Comparison of ENCODE assay signal across 26 cellular contexts in genomic region chr18:33375829-33376228, GRCh38.
A peak's percentile ranks its signal among the peaks of the same experiment; 100 is the strongest.
DNase-seq lines count a peak whose midpoint lies in the region; ATAC-seq and TF ChIP-seq lines count a peak whose summit lies in the region.
"Had no signal": no experiment of that assay in that cellular context is flagged by ENCODE, and none has a peak within 500 bp of the region (broad histone marks: within the 10 kb centered on the region; RNA-seq: fewer than 3 reads in every experiment).

No MANE protein-coding gene starts in this region.

- ATAC-seq in GM19351 (IDR thresholded peaks at IDR 0.05; ENCODE audit: unreplicated experiment) (no peak), HG03175 (IDR thresholded peaks at IDR 0.05; ENCODE audit: unreplicated experiment) (no peak)
- ATAC-seq: A549, GM23338 had no signal

- peaks cover 7% of the 10 kb centered on the region for H3K4me1 ChIP-seq in HEK293 (ENCODE audit: control insufficient read depth, insufficient read depth, low read length)
- H3K4me1 ChIP-seq: A549; BLaER1 treated with 17β-estradiol and CSF1 and Interleukin-3, amounts not matched to agents 10 nM and 100 nM; Caco-2 had no signal

- no peak for TF ChIP-seq CTCF in HEK293 (tag by site-specific recombination; IDR thresholded peaks at IDR 0.05)
- no peak for TF ChIP-seq CTCF in mesothelial cell of epicardium (IDR thresholded peaks at IDR 0.05; ENCODE audit: unreplicated experiment)

- peaks cover 7% of the 10 kb centered on the region for H3K9me3 Mint-ChIP-seq in mesothelial cell of epicardium
- H3K9me3 Mint-ChIP-seq: GM23338, H9 had no signal

- POLR2A ChIA-PET in HEK293 (lab: Yijun Ruan, JAX) = no interaction called here

- H3K4me1 Mint-ChIP-seq in mesothelial cell of epicardium = peaks cover 47% of the 10 kb centered on the region
- H3K4me1 Mint-ChIP-seq: CD4-positive, alpha-beta memory T cell; GM23338; H9 had no signal

- H3K36me3 ChIP-seq in HEK293 (ENCODE audit: control insufficient read depth in 2 of 2, insufficient read depth in 1 of 2, low read length in 2 of 2) = no peaks in the 10 kb centered on the region
- H3K36me3 ChIP-seq: BLaER1 treated with 17β-estradiol and CSF1 and Interleukin-3, amounts not matched to agents 10 nM and 100 nM had no signal

- no peaks in the 10 kb centered on the region for H3K36me3 Mint-ChIP-seq in mesothelial cell of epicardium
- H3K36me3 Mint-ChIP-seq: CD4-positive, alpha-beta memory T cell; IgD-negative memory B cell had no signal

- CTCF ChIA-PET in HEK293 (lab: Yijun Ruan, JAX) = interaction anchor here (0.6 kb wide), 2 partner anchors 85 to 163 kb away, joined by 3 to 5 read pairs; no protein-coding TSS in a partner anchor

- no peaks in the 10 kb centered on the region for H3K27me3 Mint-ChIP-seq in mesothelial cell of epicardium (ENCODE audit: low read depth)
- H3K27me3 Mint-ChIP-seq: CD4-positive, alpha-beta memory T cell; IgD-negative memory B cell had no signal

- no peak overlapping the region for H3K4me3 ChIP-seq in HEK293 (ENCODE audit: low read depth, low read length)
- H3K4me3 ChIP-seq: A549; BLaER1 treated with 17β-estradiol and CSF1 and Interleukin-3, amounts not matched to agents 10 nM and 100 nM; GM23338 had no signal

- H3K4me3 Mint-ChIP-seq in mesothelial cell of epicardium = no peak overlapping the region
- H3K4me3 Mint-ChIP-seq: CD4-positive, alpha-beta memory T cell; GM23338; H9; HFFc6; T-helper 2 cell treated with Interferon-gamma antibody and Interleukin-4, amounts not matched to agents 5 μg/mL and 100 μg/mL, for 36 hours had no signal

- peak overlapping the region; percentile 77 for H3K27ac Mint-ChIP-seq in mesothelial cell of epicardium
- H3K27ac Mint-ChIP-seq: CD4-positive, alpha-beta memory T cell; GM23338; H9; HFFc6; IgD-negative memory B cell; T-helper 2 cell treated with Interferon-gamma antibody and Interleukin-4, amounts not matched to agents 5 μg/mL and 100 μg/mL, for 36 hours had no signal

- H3K9me3 ChIP-seq in HEK293 (ENCODE audit: control insufficient read depth, insufficient read depth, low read depth, low read length) = no peaks in the 10 kb centered on the region
- H3K9me3 ChIP-seq: A549; BLaER1 treated with 17β-estradiol and CSF1 and Interleukin-3, amounts not matched to agents 10 nM and 100 nM; Caco-2 had no signal

- no peak overlapping the region for H3K27ac ChIP-seq in HEK293 (ENCODE audit: extremely low read depth, low read depth, low read length)
- H3K27ac ChIP-seq: A549; BLaER1 treated with 17β-estradiol and CSF1 and Interleukin-3, amounts not matched to agents 10 nM and 100 nM; KMS-11; RWPE1 had no signal

- peak; percentile 53 for DNase-seq in DMS79 (lab: John Stamatoyannopoulos, UW)
- DNase-seq in NCI-H82 (lab: John Stamatoyannopoulos, UW) = peak; percentile 77
- DNase-seq in mesothelial cell of epicardium (ENCODE audit: low spot score in 2 of 2, unreplicated experiment in 2 of 2) = no peak
- no peak for DNase-seq in activated naive CD4-positive, alpha-beta T cell (lab: John Stamatoyannopoulos, UW)
- DNase-seq: AML-193; Caco-2; CD4-positive, alpha-beta memory T cell; H9; HFFc6; MM.1S; NCI-H1417 treated with DMSO at 0.1 percent for 48 hours; NCI-H1694 treated with DMSO at 0.1 percent for 48 hours; NCI-H2081; NCI-H748 treated with DMSO at 0.1 percent for 48 hours; SHP77; T-helper 1 cell had no signal

TF ChIP-seq in HEK293, 187 proteins besides CTCF, POLR2A, EP300 and RAD21 (continues in another document):
- no peak for TF ChIP-seq ZSCAN23 (tag by site-specific recombination; IDR thresholded peaks at IDR 0.05)
- TF ChIP-seq HOXC10 (CRISPR knock-in tag; IDR thresholded peaks at IDR 0.05) = no peak
- no peak for TF ChIP-seq EGR2 (tag by site-specific recombination; IDR thresholded peaks at IDR 0.05; ENCODE audit: low read depth)
- TF ChIP-seq ZNF140 (tag by site-specific recombination; IDR thresholded peaks at IDR 0.05) = no peak
- no peak for TF ChIP-seq ZNF211 (tag by site-specific recombination; IDR thresholded peaks at IDR 0.05; ENCODE audit: low read depth)
- no peak for TF ChIP-seq ZNF571 (tag by site-specific recombination; IDR thresholded peaks at IDR 0.05)
- no peak for TF ChIP-seq ZNF518A (tag by site-specific recombination; conservative IDR thresholded peaks at IDR 0.05; ENCODE audit: low read depth)
- TF ChIP-seq ZSCAN16 (tag by site-specific recombination; IDR thresholded peaks at IDR 0.05) = no peak
- TF ChIP-seq TSHZ1 (tag by site-specific recombination; IDR thresholded peaks at IDR 0.05; ENCODE audit: borderline replicate concordance) = no peak
- TF ChIP-seq ZNF324 (tag by site-specific recombination; IDR thresholded peaks at IDR 0.05) = no peak
- TF ChIP-seq OVOL3 (tag by site-specific recombination; IDR thresholded peaks at IDR 0.05) = no peak
- TF ChIP-seq ZNF133 (tag by site-specific recombination; IDR thresholded peaks at IDR 0.05) = no peak
- TF ChIP-seq ZNF302 (tag by site-specific recombination; IDR thresholded peaks at IDR 0.05; ENCODE audit: low read depth) = no peak
- no peak for TF ChIP-seq ZNF670 (tag by site-specific recombination; IDR thresholded peaks at IDR 0.05; ENCODE audit: low read depth)
- TF ChIP-seq ZNF221 (tag by site-specific recombination; IDR thresholded peaks at IDR 0.05; ENCODE audit: borderline replicate concordance) = no peak
- peak; percentile 41; the same call in 1 of the 2 replicates for TF ChIP-seq ZNF549 (tag by site-specific recombination; IDR thresholded peaks at IDR 0.05)
- TF ChIP-seq ZNF362 (tag by site-specific recombination; IDR thresholded peaks at IDR 0.05) = no peak
- no peak for TF ChIP-seq ZNF202 (tag by site-specific recombination; IDR thresholded peaks at IDR 0.05; ENCODE audit: borderline replicate concordance)

Comparison
In these comparisons a context has a peak if more than half of its experiments do, and no peak if none do; other contexts are left out.
1. DNase-seq: peak in DMS79 (single experiment) and NCI-H82 (single experiment); none in mesothelial cell of epicardium (0 of 2) and activated naive CD4-positive, alpha-beta T cell (0 of 4).